Comparison of ENCODE assay signal across 1 cellular context in genomic region chr7:121138262-121138933, GRCh38.
A peak's percentile ranks its signal among the peaks of the same experiment; 100 is the strongest.
TF ChIP-seq lines count a peak whose summit lies in the region.

No MANE protein-coding gene starts in this region.

TF ChIP-seq in K562, 482 proteins besides CTCF, POLR2A, EP300 and RAD21 (continued from another document and continues in another):
- TF ChIP-seq ZNF395 (CRISPR knock-in tag; IDR thresholded peaks at IDR 0.05) (peak; percentile 93; the same call in 1 of the 2 replicates), LEF1 (IDR thresholded peaks at IDR 0.05) (peak; percentile 70; the same call in 1 of the 2 replicates), ZNF175 (CRISPR knock-in tag; IDR thresholded peaks at IDR 0.05; ENCODE audit: low read depth) (peak; percentile 96), TOE1 (IDR thresholded peaks at IDR 0.05; ENCODE audit: borderline replicate concordance) (no peak), TOE1 (CRISPR knock-in tag; IDR thresholded peaks at IDR 0.05; ENCODE audit: borderline replicate concordance, low read depth) (no peak), HDAC3 (IDR thresholded peaks at IDR 0.05; ENCODE audit: borderline replicate concordance, partially characterized antibody) (peak; percentile 58), ZSCAN32 (CRISPR knock-in tag; IDR thresholded peaks at IDR 0.05) (peak; percentile 82; the same call in 1 of the 2 replicates), HSF4 (CRISPR knock-in tag; IDR thresholded peaks at IDR 0.05; ENCODE audit: borderline replicate concordance) (peak; percentile 45; the same call in 1 of the 2 replicates), ZNF12 (CRISPR knock-in tag; IDR thresholded peaks at IDR 0.05) (no peak), BMI1 (IDR thresholded peaks at IDR 0.05; ENCODE audit: low read length) (no peak), HNRNPLL (IDR thresholded peaks at IDR 0.05; ENCODE audit: low read depth, low read length, poor library complexity, severe bottlenecking) (no peak), MXI1 (IDR thresholded peaks at IDR 0.05; ENCODE audit: low read depth, low read length) (no peak), ILK (tag; IDR thresholded peaks at IDR 0.05; ENCODE audit: borderline replicate concordance, low read depth) (peak; percentile 57; the same call in 1 of the 2 replicates), MECOM (CRISPR knock-in tag; IDR thresholded peaks at IDR 0.05) (peak; percentile 81), MEF2D (tag; conservative IDR thresholded peaks at IDR 0.05; ENCODE audit: low read depth) (peak; percentile 50; the same call in 1 of the 2 replicates), HES1 (IDR thresholded peaks at IDR 0.05; ENCODE audit: low read depth) (peak; percentile 14; the same call in 1 of the 2 replicates), FOXJ3 (CRISPR knock-in tag; IDR thresholded peaks at IDR 0.05) (no peak), ZNF3 (CRISPR knock-in tag; IDR thresholded peaks at IDR 0.05) (no peak), ZNF79 (CRISPR knock-in tag; IDR thresholded peaks at IDR 0.05; ENCODE audit: low read depth) (peak; percentile 27; the same call in 1 of the 2 replicates), RBM34 (IDR thresholded peaks at IDR 0.05; ENCODE audit: borderline replicate concordance, insufficient read depth, low read length) (no peak), ZNF583 (CRISPR knock-in tag; IDR thresholded peaks at IDR 0.05) (no peak), TEAD1 (CRISPR knock-in tag; IDR thresholded peaks at IDR 0.05) (peak in 1 of 2 experiments; percentile 55; a peak in 1 of 4 replicates), FOXM1 (IDR thresholded peaks at IDR 0.05; ENCODE audit: low read depth) (peak; percentile 11; the same call in 1 of the 2 replicates), FOXM1 (CRISPR knock-in tag; IDR thresholded peaks at IDR 0.05; ENCODE audit: low read depth) (no peak), ATF6 (CRISPR knock-in tag; IDR thresholded peaks at IDR 0.05) (no peak), ZNF165 (CRISPR knock-in tag; IDR thresholded peaks at IDR 0.05; ENCODE audit: borderline replicate concordance) (no peak), FOSL1 (tag; conservative IDR thresholded peaks at IDR 0.05) (0 out of 2 replicates have a peak, but pooled peaks have one; percentile 23), RBM17 (IDR thresholded peaks at IDR 0.05; ENCODE audit: borderline replicate concordance, low read depth, low read length) (no peak), HDAC8 (tag; IDR thresholded peaks at IDR 0.05) (peak; percentile 85; the same call in 1 of the 2 replicates), NFE2 (IDR thresholded peaks at IDR 0.05; ENCODE audit: low read depth) (no peak), ZNF407 (IDR thresholded peaks at IDR 0.05; ENCODE audit: low read depth) (no peak), NFRKB (IDR thresholded peaks at IDR 0.05; ENCODE audit: low read depth) (peak; percentile 84; the same call in 1 of the 2 replicates), HDAC2 (IDR thresholded peaks at IDR 0.05) (peak; percentile 76)
- TF ChIP-seq, protein P1, sequence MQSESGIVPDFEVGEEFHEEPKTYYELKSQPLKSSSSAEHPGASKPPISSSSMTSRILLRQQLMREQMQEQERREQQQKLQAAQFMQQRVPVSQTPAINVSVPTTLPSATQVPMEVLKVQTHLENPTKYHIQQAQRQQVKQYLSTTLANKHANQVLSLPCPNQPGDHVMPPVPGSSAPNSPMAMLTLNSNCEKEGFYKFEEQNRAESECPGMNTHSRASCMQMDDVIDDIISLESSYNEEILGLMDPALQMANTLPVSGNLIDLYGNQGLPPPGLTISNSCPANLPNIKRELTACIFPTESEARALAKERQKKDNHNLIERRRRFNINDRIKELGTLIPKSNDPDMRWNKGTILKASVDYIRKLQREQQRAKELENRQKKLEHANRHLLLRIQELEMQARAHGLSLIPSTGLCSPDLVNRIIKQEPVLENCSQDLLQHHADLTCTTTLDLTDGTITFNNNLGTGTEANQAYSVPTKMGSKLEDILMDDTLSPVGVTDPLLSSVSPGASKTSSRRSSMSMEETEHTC (IDR thresholded peaks at IDR 0.05): no peak
- TF ChIP-seq, protein P2, sequence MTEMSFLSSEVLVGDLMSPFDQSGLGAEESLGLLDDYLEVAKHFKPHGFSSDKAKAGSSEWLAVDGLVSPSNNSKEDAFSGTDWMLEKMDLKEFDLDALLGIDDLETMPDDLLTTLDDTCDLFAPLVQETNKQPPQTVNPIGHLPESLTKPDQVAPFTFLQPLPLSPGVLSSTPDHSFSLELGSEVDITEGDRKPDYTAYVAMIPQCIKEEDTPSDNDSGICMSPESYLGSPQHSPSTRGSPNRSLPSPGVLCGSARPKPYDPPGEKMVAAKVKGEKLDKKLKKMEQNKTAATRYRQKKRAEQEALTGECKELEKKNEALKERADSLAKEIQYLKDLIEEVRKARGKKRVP (CRISPR knock-in tag; IDR thresholded peaks at IDR 0.05): peak; percentile 97
- TF ChIP-seq, protein P3, sequence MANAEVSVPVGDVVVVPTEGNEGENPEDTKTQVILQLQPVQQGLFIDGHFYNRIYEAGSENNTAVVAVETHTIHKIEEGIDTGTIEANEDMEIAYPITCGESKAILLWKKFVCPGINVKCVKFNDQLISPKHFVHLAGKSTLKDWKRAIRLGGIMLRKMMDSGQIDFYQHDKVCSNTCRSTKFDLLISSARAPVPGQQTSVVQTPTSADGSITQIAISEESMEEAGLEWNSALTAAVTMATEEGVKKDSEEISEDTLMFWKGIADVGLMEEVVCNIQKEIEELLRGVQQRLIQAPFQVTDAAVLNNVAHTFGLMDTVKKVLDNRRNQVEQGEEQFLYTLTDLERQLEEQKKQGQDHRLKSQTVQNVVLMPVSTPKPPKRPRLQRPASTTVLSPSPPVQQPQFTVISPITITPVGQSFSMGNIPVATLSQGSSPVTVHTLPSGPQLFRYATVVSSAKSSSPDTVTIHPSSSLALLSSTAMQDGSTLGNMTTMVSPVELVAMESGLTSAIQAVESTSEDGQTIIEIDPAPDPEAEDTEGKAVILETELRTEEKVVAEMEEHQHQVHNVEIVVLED (CRISPR knock-in tag; IDR thresholded peaks at IDR 0.05): 0 out of 2 replicates have a peak, but pooled peaks have one; percentile 25
- TF ChIP-seq, protein P4, sequence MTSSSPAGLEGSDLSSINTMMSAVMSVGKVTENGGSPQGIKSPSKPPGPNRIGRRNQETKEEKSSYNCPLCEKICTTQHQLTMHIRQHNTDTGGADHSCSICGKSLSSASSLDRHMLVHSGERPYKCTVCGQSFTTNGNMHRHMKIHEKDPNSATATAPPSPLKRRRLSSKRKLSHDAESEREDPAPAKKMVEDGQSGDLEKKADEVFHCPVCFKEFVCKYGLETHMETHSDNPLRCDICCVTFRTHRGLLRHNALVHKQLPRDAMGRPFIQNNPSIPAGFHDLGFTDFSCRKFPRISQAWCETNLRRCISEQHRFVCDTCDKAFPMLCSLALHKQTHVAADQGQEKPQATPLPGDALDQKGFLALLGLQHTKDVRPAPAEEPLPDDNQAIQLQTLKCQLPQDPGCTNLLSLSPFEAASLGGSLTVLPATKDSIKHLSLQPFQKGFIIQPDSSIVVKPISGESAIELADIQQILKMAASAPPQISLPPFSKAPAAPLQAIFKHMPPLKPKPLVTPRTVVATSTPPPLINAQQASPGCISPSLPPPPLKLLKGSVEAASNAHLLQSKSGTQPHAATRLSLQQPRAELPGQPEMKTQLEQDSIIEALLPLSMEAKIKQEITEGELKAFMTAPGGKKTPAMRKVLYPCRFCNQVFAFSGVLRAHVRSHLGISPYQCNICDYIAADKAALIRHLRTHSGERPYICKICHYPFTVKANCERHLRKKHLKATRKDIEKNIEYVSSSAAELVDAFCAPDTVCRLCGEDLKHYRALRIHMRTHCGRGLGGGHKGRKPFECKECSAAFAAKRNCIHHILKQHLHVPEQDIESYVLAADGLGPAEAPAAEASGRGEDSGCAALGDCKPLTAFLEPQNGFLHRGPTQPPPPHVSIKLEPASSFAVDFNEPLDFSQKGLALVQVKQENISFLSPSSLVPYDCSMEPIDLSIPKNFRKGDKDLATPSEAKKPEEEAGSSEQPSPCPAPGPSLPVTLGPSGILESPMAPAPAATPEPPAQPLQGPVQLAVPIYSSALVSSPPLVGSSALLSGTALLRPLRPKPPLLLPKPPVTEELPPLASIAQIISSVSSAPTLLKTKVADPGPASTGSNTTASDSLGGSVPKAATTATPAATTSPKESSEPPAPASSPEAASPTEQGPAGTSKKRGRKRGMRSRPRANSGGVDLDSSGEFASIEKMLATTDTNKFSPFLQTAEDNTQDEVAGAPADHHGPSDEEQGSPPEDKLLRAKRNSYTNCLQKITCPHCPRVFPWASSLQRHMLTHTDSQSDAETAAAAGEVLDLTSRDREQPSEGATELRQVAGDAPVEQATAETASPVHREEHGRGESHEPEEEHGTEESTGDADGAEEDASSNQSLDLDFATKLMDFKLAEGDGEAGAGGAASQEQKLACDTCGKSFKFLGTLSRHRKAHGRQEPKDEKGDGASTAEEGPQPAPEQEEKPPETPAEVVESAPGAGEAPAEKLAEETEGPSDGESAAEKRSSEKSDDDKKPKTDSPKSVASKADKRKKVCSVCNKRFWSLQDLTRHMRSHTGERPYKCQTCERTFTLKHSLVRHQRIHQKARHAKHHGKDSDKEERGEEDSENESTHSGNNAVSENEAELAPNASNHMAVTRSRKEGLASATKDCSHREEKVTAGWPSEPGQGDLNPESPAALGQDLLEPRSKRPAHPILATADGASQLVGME (CRISPR knock-in tag; IDR thresholded peaks at IDR 0.05): peak; percentile 90
